In genomic region chr21:17387030-17387617, GRCh38 we compare ENCODE assay signal across 8 cellular contexts.
DNase-seq lines count a peak whose midpoint lies in the region; ATAC-seq and TF ChIP-seq lines count a peak whose summit lies in the region.

No MANE protein-coding gene starts in this region.

- no peak for TF ChIP-seq EP300 in upper lobe of left lung (IDR thresholded peaks at IDR 0.05)

- CTCF ChIA-PET in AG04449 (lab: Yijun Ruan, JAX), result interaction anchor here (0.8 to 6.6 kb wide), 15 partner anchors 9 to 538 kb away, joined by 3 to 126 read pairs (median 4); no protein-coding TSS in a partner anchor
- CTCF ChIA-PET in naive thymus-derived CD4-positive, alpha-beta T cell (lab: Charles Lee), result interaction anchor here (0.8 to 3.0 kb wide), 5 partner anchors 19 to 198 kb away, joined by 3 to 32 read pairs (median 3); no protein-coding TSS in a partner anchor

- H3K9me3 ChIP-seq in naive thymus-derived CD4-positive, alpha-beta T cell (ENCODE audit: control insufficient read depth in 2 of 3, low read length in 3 of 3), result no peaks in the 10 kb centered on the region
- H3K9me3 ChIP-seq in upper lobe of left lung, result peaks cover 0 to 4% (median 2%) of the 10 kb centered on the region in 4 donors

- peaks cover 0 to 5% (median 2%) of the 10 kb centered on the region in 11 donors for H3K9me3 Mint-ChIP-seq in naive thymus-derived CD4-positive, alpha-beta T cell

- peaks cover 0 to 4% (median 0%) of the 10 kb centered on the region in 5 donors for H3K27me3 Mint-ChIP-seq in naive thymus-derived CD4-positive, alpha-beta T cell

- no peak overlapping the region for H3K4me3 ChIP-seq in AG04449 (ENCODE audit: low read depth, low read length)
- H3K4me3 ChIP-seq in naive thymus-derived CD4-positive, alpha-beta T cell (ENCODE audit: low read length), result no peak overlapping the region
- no peak overlapping the region for H3K4me3 ChIP-seq in upper lobe of left lung

- WGBS in upper lobe of left lung, 2 donors, result 22 to 23% methylated on average over 7 of the region's 7 CpGs

- no peaks in the 10 kb centered on the region for H3K36me3 ChIP-seq in naive thymus-derived CD4-positive, alpha-beta T cell (ENCODE audit: control insufficient read depth in 2 of 3, insufficient read depth in 3 of 3, low read length in 3 of 3)
- no peaks in the 10 kb centered on the region for H3K36me3 ChIP-seq in upper lobe of left lung

- H3K4me3 Mint-ChIP-seq in naive thymus-derived CD4-positive, alpha-beta T cell, result no peak overlapping the region

- H3K27ac Mint-ChIP-seq in naive thymus-derived CD4-positive, alpha-beta T cell, result no peak overlapping the region

- in situ Hi-C loops in GM13976 (cut with MboI; ENCODE audit: low sequenced_read_pairs, unreplicated experiment), result loop anchor here (25.0 kb wide), 1 partner anchor 175 kb away; no protein-coding TSS in a partner anchor

- TF ChIP-seq POLR2A in upper lobe of left lung (IDR thresholded peaks at IDR 0.05), result no peak

- H3K27me3 ChIP-seq in naive thymus-derived CD4-positive, alpha-beta T cell (ENCODE audit: control insufficient read depth in 2 of 2, insufficient read depth in 2 of 2, low read length in 2 of 2), result no peaks in the 10 kb centered on the region
- H3K27me3 ChIP-seq in upper lobe of left lung, result no peaks in the 10 kb centered on the region

- intact Hi-C loops in naive thymus-derived CD4-positive, alpha-beta T cell (cut with micrococcal nuclease), result loop anchor here (1.0 to 10.0 kb wide), 5 partner anchors 125 to 538 kb away; no protein-coding TSS in a partner anchor

- DNase-seq in AG04449 (ENCODE audit: low read depth, low spot score) (peak; percentile 3), GM13976 (ENCODE audit: low spot score) (peak; percentile 51), NCI-H345 treated with DMSO at 0.1 percent for 48 hours (lab: John Stamatoyannopoulos, UW; ENCODE audit: unreplicated experiment) (peak; percentile 89), epidermal melanocyte (ENCODE audit: insufficient read length, low spot score) (peak; percentile 34), upper lobe of left lung (peak in 1 of 2 donors; percentile 28)
- peak; percentile 46 to 55 for DNase-seq in activated CD4-positive, alpha-beta T cell treated with anti-CD3 and anti-CD28 coated beads for 4 hours
- peak in 7 of 9 donors; percentile 25 to 64 (median 56) for DNase-seq in naive thymus-derived CD4-positive, alpha-beta T cell

- POLR2A ChIA-PET in AG04449 (lab: Yijun Ruan, JAX), result no interaction called here
- POLR2A ChIA-PET in naive thymus-derived CD4-positive, alpha-beta T cell (lab: Charles Lee), result no interaction called here

- H3K4me1 Mint-ChIP-seq in naive thymus-derived CD4-positive, alpha-beta T cell, result peaks cover 0 to 4% (median 0%) of the 10 kb centered on the region in 7 donors

- no peaks in the 10 kb centered on the region for H3K36me3 Mint-ChIP-seq in naive thymus-derived CD4-positive, alpha-beta T cell

- peak; percentile 70 for ATAC-seq in HG03378 (IDR thresholded peaks at IDR 0.05; ENCODE audit: unreplicated experiment)
- peak; percentile 77 for ATAC-seq in naive thymus-derived CD4-positive, alpha-beta T cell
- ATAC-seq in upper lobe of left lung (ENCODE audit: low FRiP score in 2 of 2), result peak; percentile 49 to 75

- no peak overlapping the region for H3K27ac ChIP-seq in naive thymus-derived CD4-positive, alpha-beta T cell (ENCODE audit: low read depth, low read length)
- no peak overlapping the region for H3K27ac ChIP-seq in upper lobe of left lung

- no peaks in the 10 kb centered on the region for H3K4me1 ChIP-seq in naive thymus-derived CD4-positive, alpha-beta T cell (ENCODE audit: control insufficient read depth in 2 of 2, insufficient read depth in 2 of 2, low read length in 2 of 2)
- no peaks in the 10 kb centered on the region for H3K4me1 ChIP-seq in upper lobe of left lung

- TF ChIP-seq CTCF in AG04449 (IDR thresholded peaks at IDR 0.05; ENCODE audit: insufficient read depth, low read length, missing control alignments) (peak; percentile 36), GM13976 (IDR thresholded peaks at IDR 0.05; ENCODE audit: borderline replicate concordance, control extremely low read depth, extremely low read depth, insufficient read depth, missing control alignments) (peak; percentile 57), upper lobe of left lung (IDR thresholded peaks at IDR 0.05) (peak; percentile 37 to 78 (median 61))
